Comparison of ENCODE assay signal across 23 cellular contexts in genomic region chrX:123093792-123094191, GRCh38.
"Had no signal": no experiment of that assay in that cellular context is flagged by ENCODE, and none has a peak within 500 bp of the region (broad histone marks: within the 10 kb centered on the region; RNA-seq: fewer than 3 reads in every experiment).

No MANE protein-coding gene starts in this region.

- ATAC-seq: activated CD4-positive, CD25-positive, alpha-beta regulatory T cell treated with anti-CD3 and anti-CD28 coated beads, Interleukin-2, amount 50 U/mL, for 24 hours; activated T-cell treated with anti-CD3 and anti-CD28 coated beads, Interleukin-2, amount 50 U/mL, for 72 hours; heart right ventricle; left colon; stimulated activated memory B cell treated with anti-CD40 and anti-IgM and Interleukin-4, amounts not matched to agents 10 μg/mL and 1 μg/mL and 100 μg/mL, for 72 hours had no signal

- DNase-seq: activated CD4-positive, alpha-beta memory T cell treated with anti-CD3 and anti-CD28 coated beads, Interleukin-2, amount 10 ng/mL, durations not matched to agents 7 days and 5 days; activated CD4-positive, alpha-beta T cell treated with anti-CD3 and anti-CD28 coated beads, Interleukin-2, amount 10 ng/mL, durations not matched to agents 24 days and 14 days; activated effector memory CD4-positive, alpha-beta T cell treated with anti-CD3 and anti-CD28 coated beads, Interleukin-2, amount 50 U/mL, for 16 hours; activated naive CD4-positive, alpha-beta T cell treated with anti-CD3 and anti-CD28 coated beads, Interleukin-2, amount 10 ng/mL, durations not matched to agents 7 days and 5 days; activated T-cell treated with anti-CD3 and anti-CD28 coated beads, Interleukin-2, amount 50 U/mL, for 72 hours; amygdala; endodermal cell; heart right ventricle; islet precursor cell; left colon; naive B cell; occipital lobe; sigmoid colon; stimulated activated CD4-positive, alpha-beta T cell treated with anti-CD3 and anti-CD28 coated beads, Interleukin-15, amount 100 ng/mL, for 24 hours; stomach; transverse colon; uterus had no signal

- H3K4me3 ChIP-seq: coronary artery, heart right ventricle, lung, sigmoid colon, smooth muscle cell, stomach, transverse colon, uterus had no signal

- H3K27me3 ChIP-seq: heart right ventricle, sigmoid colon, stomach, transverse colon, uterus had no signal

- H3K27ac ChIP-seq: coronary artery, epithelial cell of prostate, heart right ventricle, sigmoid colon, stomach, transverse colon, uterus had no signal
